ENCODE assay signal across 20 cellular contexts in genomic region chr7:97422046-97422445, GRCh38.
A peak's percentile ranks its signal among the peaks of the same experiment; 100 is the strongest.
DNase-seq lines count a peak whose midpoint lies in the region; ATAC-seq and TF ChIP-seq lines count a peak whose summit lies in the region.
"Had no signal": no experiment of that assay in that cellular context is flagged by ENCODE, and none has a peak within 500 bp of the region (broad histone marks: within the 10 kb centered on the region; RNA-seq: fewer than 3 reads in every experiment).

No MANE protein-coding gene starts in this region.

- H3K27ac Mint-ChIP-seq in CD8-positive, alpha-beta memory T cell, result no peak overlapping the region
- H3K27ac Mint-ChIP-seq: CD4-positive, CD25-positive, alpha-beta regulatory T cell; GM23338; IgD-negative memory B cell had no signal

- TF ChIP-seq CTCF in HEK293 (tag by site-specific recombination; IDR thresholded peaks at IDR 0.05) (no peak), mucosa of descending colon (IDR thresholded peaks at IDR 0.05) (no peak)

- ATAC-seq in mucosa of descending colon (no peak), HG02981 (IDR thresholded peaks at IDR 0.05; ENCODE audit: unreplicated experiment) (no peak)
- ATAC-seq: GM23338, HepG2 had no signal

- H3K27me3 Mint-ChIP-seq in CD8-positive, alpha-beta memory T cell, result peaks cover 0 to 2% of the 10 kb centered on the region in 2 donors
- H3K27me3 Mint-ChIP-seq: CD4-positive, CD25-positive, alpha-beta regulatory T cell; IgD-negative memory B cell had no signal

- peak; percentile 20 for DNase-seq in Daoy (ENCODE audit: low read depth)
- DNase-seq in SJCRH30, result no peak
- DNase-seq in kidney tubule cell (ENCODE audit: low spot score), result peak; percentile 48
- no peak for DNase-seq in mucosa of descending colon
- DNase-seq in NCI-H2196 treated with DMSO at 0.1 percent for 48 hours (lab: John Stamatoyannopoulos, UW; ENCODE audit: unreplicated experiment), result no peak
- DNase-seq in CD8-positive, alpha-beta memory T cell, result no peak
- DNase-seq: BE2C; C1 segment of cervical spinal cord; Caco-2; CD4-positive, CD25-positive, alpha-beta regulatory T cell; DMS153; DMS79; GF-D8; H7; KG1 had no signal

- POLR2A ChIA-PET in HEK293 (lab: Yijun Ruan, JAX), result no interaction called here
- POLR2A ChIA-PET in CD8-positive, alpha-beta memory T cell (lab: Charles Lee), result no interaction called here

- no peaks in the 10 kb centered on the region for H3K27me3 ChIP-seq in SJCRH30
- H3K27me3 ChIP-seq in CD8-positive, alpha-beta memory T cell (ENCODE audit: insufficient read depth, low read length, poor library complexity, severe bottlenecking), result no peaks in the 10 kb centered on the region
- H3K27me3 ChIP-seq: BE2C had no signal

- no peaks in the 10 kb centered on the region for H3K4me1 Mint-ChIP-seq in CD8-positive, alpha-beta memory T cell
- H3K4me1 Mint-ChIP-seq: CD4-positive, CD25-positive, alpha-beta regulatory T cell; GM23338; IgD-negative memory B cell had no signal

- H3K4me3 Mint-ChIP-seq in CD8-positive, alpha-beta memory T cell, result no peak overlapping the region
- H3K4me3 Mint-ChIP-seq: CD4-positive, CD25-positive, alpha-beta regulatory T cell; GM23338; IgD-negative memory B cell had no signal

- H3K36me3 Mint-ChIP-seq in CD8-positive, alpha-beta memory T cell, result no peaks in the 10 kb centered on the region
- H3K36me3 Mint-ChIP-seq: CD4-positive, CD25-positive, alpha-beta regulatory T cell; IgD-negative memory B cell had no signal

- H3K9me3 ChIP-seq in HEK293 (ENCODE audit: control insufficient read depth, insufficient read depth, low read depth, low read length) (no peaks in the 10 kb centered on the region), SJCRH30 (replicated peaks) (no peaks in the 10 kb centered on the region), mucosa of descending colon (no peaks in the 10 kb centered on the region)
- no peaks in the 10 kb centered on the region for H3K9me3 ChIP-seq in CD8-positive, alpha-beta memory T cell (ENCODE audit: low read length)
- H3K9me3 ChIP-seq: BE2C, Caco-2 had no signal

- H3K27ac ChIP-seq in HEK293 (ENCODE audit: extremely low read depth, low read depth, low read length), result no peak overlapping the region
- peak overlapping the region; percentile 20 for H3K27ac ChIP-seq in SJCRH30
- no peak overlapping the region for H3K27ac ChIP-seq in CD8-positive, alpha-beta memory T cell (ENCODE audit: low read depth, low read length)

- H3K4me3 ChIP-seq in HEK293 (ENCODE audit: low read depth, low read length), result no peak overlapping the region
- H3K4me3 ChIP-seq in SJCRH30, result no peak overlapping the region
- no peak overlapping the region for H3K4me3 ChIP-seq in mucosa of descending colon
- H3K4me3 ChIP-seq in CD8-positive, alpha-beta memory T cell (ENCODE audit: low read length), result no peak overlapping the region
- H3K4me3 ChIP-seq: GM23338 had no signal

- intact Hi-C loops in mucosa of descending colon (cut with DNase I, micrococcal nuclease), result no loop called here

- H3K36me3 ChIP-seq in HEK293 (ENCODE audit: control insufficient read depth in 2 of 2, insufficient read depth in 1 of 2, low read length in 2 of 2) (no peaks in the 10 kb centered on the region), SJCRH30 (no peaks in the 10 kb centered on the region), mucosa of descending colon (ENCODE audit: low read depth) (no peaks in the 10 kb centered on the region)
- H3K36me3 ChIP-seq in CD8-positive, alpha-beta memory T cell (ENCODE audit: insufficient read depth, low read length), result no peaks in the 10 kb centered on the region
- H3K36me3 ChIP-seq: BE2C had no signal

- no peaks in the 10 kb centered on the region for H3K4me1 ChIP-seq in HEK293 (ENCODE audit: control insufficient read depth, insufficient read depth, low read length)
- H3K4me1 ChIP-seq in SJCRH30, result peaks cover 9% of the 10 kb centered on the region; the same call in 1 of the 2 replicates
- no peaks in the 10 kb centered on the region for H3K4me1 ChIP-seq in mucosa of descending colon (ENCODE audit: low read depth)
- no peaks in the 10 kb centered on the region for H3K4me1 ChIP-seq in CD8-positive, alpha-beta memory T cell (ENCODE audit: insufficient read depth, low read length)
- H3K4me1 ChIP-seq: BE2C, Caco-2 had no signal

- CTCF ChIA-PET in HEK293 (lab: Yijun Ruan, JAX), result no interaction called here
- CTCF ChIA-PET in CD8-positive, alpha-beta memory T cell (lab: Charles Lee), result no interaction called here

- H3K9me3 Mint-ChIP-seq in CD8-positive, alpha-beta memory T cell, result peaks cover 0 to 10% (median 2%) of the 10 kb centered on the region in 5 donors

TF ChIP-seq in HEK293, 187 proteins besides CTCF, POLR2A, EP300 and RAD21:
- TF ChIP-seq GFI1B (tag by site-specific recombination; IDR thresholded peaks at IDR 0.05) (no peak), ZFHX2 (tag by site-specific recombination; conservative IDR thresholded peaks at IDR 0.05) (peak; percentile 47), ZNF777 (tag by site-specific recombination; IDR thresholded peaks at IDR 0.05; ENCODE audit: borderline replicate concordance) (no peak), ZNF354C (tag by site-specific recombination; IDR thresholded peaks at IDR 0.05; ENCODE audit: borderline replicate concordance, low read depth) (no peak), EGR2 (tag by site-specific recombination; IDR thresholded peaks at IDR 0.05; ENCODE audit: low read depth) (peak; percentile 42; the same call in 1 of the 2 replicates)

Comparison
In these comparisons a context has a peak if more than half of its experiments do, and no peak if none do; other contexts are left out.
1. DNase-seq: peak in Daoy (single experiment) and kidney tubule cell (single experiment); none in SJCRH30 (0 of 2), mucosa of descending colon (0 of 3), NCI-H2196 treated with DMSO at 0.1 percent for 48 hours (single experiment) and CD8-positive, alpha-beta memory T cell (0 of 5).